27 cellular contexts compared by ENCODE assay signal in the genomic region with DNA sequence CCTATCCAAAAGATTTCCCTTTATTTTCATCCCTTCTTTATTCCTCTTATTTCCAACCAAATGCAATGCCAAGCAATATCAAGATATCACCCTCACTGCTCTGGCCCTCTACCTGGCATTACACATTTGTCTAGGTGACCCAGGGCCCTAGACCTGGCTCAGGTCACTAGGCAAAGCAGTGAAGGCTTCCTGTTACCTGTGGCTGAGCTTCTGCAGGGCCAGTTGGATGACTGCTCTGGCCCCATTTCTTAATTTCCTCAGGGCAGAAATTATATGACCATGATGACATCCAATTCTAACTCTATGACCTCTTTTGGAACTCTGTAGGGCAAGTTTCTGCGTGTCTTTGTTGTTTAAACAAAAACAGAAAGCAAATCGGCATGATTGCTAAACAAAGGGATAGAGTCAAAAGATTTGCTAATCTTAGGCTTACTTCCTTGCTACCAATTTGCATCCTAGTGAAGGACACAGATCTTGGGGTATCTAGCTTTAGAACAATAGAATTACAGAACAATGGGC. TPM values are rescaled to one million over a fixed set of nuclear protein-coding genes. Genes with fewer than 3 reads are reported as not detected.
"Had no signal": no experiment of that assay in that cellular context is flagged by ENCODE, and none has a peak within 500 bp of the region (broad histone marks: within the 10 kb centered on the region; RNA-seq: fewer than 3 reads in every experiment).

No MANE protein-coding gene starts in this region.

- ATAC-seq: mucosa of descending colon; naive thymus-derived CD8-positive, alpha-beta T cell; stimulated activated naive B cell treated with anti-CD40 and anti-IgM and Interleukin-4, amounts not matched to agents 10 μg/mL and 1 μg/mL and 100 μg/mL, for 72 hours had no signal

- H3K4me1 ChIP-seq: esophagus muscularis mucosa, left ventricle myocardium inferior, sigmoid colon, stomach had no signal

- H3K27ac ChIP-seq: coronary artery, esophagus muscularis mucosa, left ventricle myocardium inferior, neutrophil, sigmoid colon, skin epidermis, stomach had no signal

- H3K9me3 ChIP-seq: esophagus muscularis mucosa, left ventricle myocardium inferior, mucosa of descending colon, neutrophil, sigmoid colon, stomach had no signal

- FAIRE-seq: endothelial cell of umbilical vein, keratinocyte had no signal

- DNase-seq: effector CD4-positive, alpha-beta T cell; endodermal cell; foreskin fibroblast; immature natural killer cell; left ventricle myocardium inferior; mucosa of descending colon; naive thymus-derived CD8-positive, alpha-beta T cell; posterior cingulate gyrus; sigmoid colon; stimulated activated CD4-positive, alpha-beta T cell treated with anti-CD3 and anti-CD28 coated beads, Interleukin-2, amount 100 ng/mL, for 24 hours; stimulated activated CD4-positive, alpha-beta T cell treated with anti-CD3 and anti-CD28 coated beads, Interleukin-4, amount 100 ng/mL, for 4 hours; stimulated activated naive B cell treated with anti-CD40 and anti-IgM and Interleukin-4, amounts not matched to agents 10 μg/mL and 1 μg/mL and 100 μg/mL, for 72 hours; stomach; substantia nigra; trophoblast cell had no signal

- H3K4me3 ChIP-seq: coronary artery, esophagus muscularis mucosa, left ventricle myocardium inferior, lung, mucosa of descending colon, sigmoid colon, skin epidermis, stomach had no signal

- H3K27me3 ChIP-seq: esophagus muscularis mucosa, neutrophil, sigmoid colon, stomach had no signal

- H3K36me3 ChIP-seq: esophagus muscularis mucosa, left ventricle myocardium inferior, neutrophil, sigmoid colon, stomach had no signal

RNA-seq across cellular contexts. Expression of a gene that starts 7.4 kb away (rescaled TPM):
- total RNA-seq: chondrocyte; dermis microvascular lymphatic vessel endothelial cell; endodermal cell; endothelial cell of umbilical vein; esophagus muscularis mucosa; left ventricle myocardium inferior; lung; mucosa of descending colon; naive thymus-derived CD8-positive, alpha-beta T cell; osteocyte; pulmonary artery endothelial cell; sigmoid colon had no signal
- polyA plus RNA-seq: endothelial cell of umbilical vein; immature natural killer cell; keratinocyte; lung; naive thymus-derived CD8-positive, alpha-beta T cell; neural cell; sigmoid colon had no signal
